Comparison of ENCODE assay signal across 15 cellular contexts in genomic region chr14:90782892-90783291, GRCh38. TPM values are rescaled to one million over a fixed set of nuclear protein-coding genes. Genes with fewer than 3 reads are reported as not detected.
DNase-seq lines count a peak whose midpoint lies in the region; ATAC-seq and TF ChIP-seq lines count a peak whose summit lies in the region.
"Had no signal": no experiment of that assay in that cellular context is flagged by ENCODE, and none has a peak within 500 bp of the region (broad histone marks: within the 10 kb centered on the region; RNA-seq: fewer than 3 reads in every experiment).

No MANE protein-coding gene starts in this region.

- H3K27ac Mint-ChIP-seq in activated naive CD8-positive, alpha-beta T cell treated with anti-CD3 and anti-CD28 coated beads, Interleukin-2, amount 10 ng/mL, durations not matched to agents 7 days and 5 days: no peak overlapping the region
- H3K27ac Mint-ChIP-seq in activated naive CD8-positive, alpha-beta T cell treated with anti-CD3 and anti-CD28 coated beads, Interleukin-2, amount 50 U/mL, for 24 hours: no peak overlapping the region
- no peak overlapping the region for H3K27ac Mint-ChIP-seq in osteocyte (ENCODE audit: unreplicated experiment)
- H3K27ac Mint-ChIP-seq: B cell; CD4-positive, alpha-beta T cell had no signal

- peaks cover 16 to 78% (median 66%) of the 10 kb centered on the region in 4 donors for H3K36me3 ChIP-seq in esophagus muscularis mucosa

- no peak for TF ChIP-seq CTCF in osteocyte (IDR thresholded peaks at IDR 0.05)
- no peak for TF ChIP-seq CTCF in esophagus muscularis mucosa (IDR thresholded peaks at IDR 0.05)
- TF ChIP-seq CTCF in GM13976 (IDR thresholded peaks at IDR 0.05; ENCODE audit: borderline replicate concordance, control extremely low read depth, extremely low read depth, insufficient read depth, missing control alignments): no peak

- H3K4me1 Mint-ChIP-seq in activated naive CD8-positive, alpha-beta T cell treated with anti-CD3 and anti-CD28 coated beads, Interleukin-2, amount 10 ng/mL, durations not matched to agents 7 days and 5 days: no peaks in the 10 kb centered on the region
- H3K4me1 Mint-ChIP-seq in activated naive CD8-positive, alpha-beta T cell treated with anti-CD3 and anti-CD28 coated beads, Interleukin-2, amount 50 U/mL, for 24 hours: no peaks in the 10 kb centered on the region
- no peaks in the 10 kb centered on the region for H3K4me1 Mint-ChIP-seq in osteocyte (ENCODE audit: unreplicated experiment)
- H3K4me1 Mint-ChIP-seq: B cell had no signal

- no peak for ATAC-seq in activated naive CD8-positive, alpha-beta T cell treated with anti-CD3 and anti-CD28 coated beads, Interleukin-2, amount 10 ng/mL, durations not matched to agents 7 days and 5 days (ENCODE audit: low read depth)
- ATAC-seq in activated naive CD8-positive, alpha-beta T cell treated with anti-CD3 and anti-CD28 coated beads, Interleukin-2, amount 50 U/mL, for 24 hours: no peak
- ATAC-seq: GM12878 had no signal

- H3K27me3 ChIP-seq in esophagus muscularis mucosa: no peaks in the 10 kb centered on the region

- in situ Hi-C loops in GM13976 (cut with MboI; ENCODE audit: low sequenced_read_pairs, unreplicated experiment): no loop called here

- no peak overlapping the region for H3K4me3 ChIP-seq in esophagus muscularis mucosa
- H3K4me3 ChIP-seq: GM12878, GM23248 had no signal

- no peaks in the 10 kb centered on the region for H3K36me3 Mint-ChIP-seq in activated naive CD8-positive, alpha-beta T cell treated with anti-CD3 and anti-CD28 coated beads, Interleukin-2, amount 10 ng/mL, durations not matched to agents 7 days and 5 days
- H3K36me3 Mint-ChIP-seq in activated naive CD8-positive, alpha-beta T cell treated with anti-CD3 and anti-CD28 coated beads, Interleukin-2, amount 50 U/mL, for 24 hours (ENCODE audit: low read depth): no peaks in the 10 kb centered on the region
- H3K36me3 Mint-ChIP-seq in osteocyte (ENCODE audit: unreplicated experiment): peaks cover 11% of the 10 kb centered on the region

- no peaks in the 10 kb centered on the region for H3K27me3 Mint-ChIP-seq in activated naive CD8-positive, alpha-beta T cell treated with anti-CD3 and anti-CD28 coated beads, Interleukin-2, amount 10 ng/mL, durations not matched to agents 7 days and 5 days
- no peaks in the 10 kb centered on the region for H3K27me3 Mint-ChIP-seq in activated naive CD8-positive, alpha-beta T cell treated with anti-CD3 and anti-CD28 coated beads, Interleukin-2, amount 50 U/mL, for 24 hours
- no peaks in the 10 kb centered on the region for H3K27me3 Mint-ChIP-seq in osteocyte (ENCODE audit: unreplicated experiment)
- H3K27me3 Mint-ChIP-seq: B cell; CD4-positive, alpha-beta T cell had no signal

- 75% methylated on average over 4 of the region's 4 CpGs for WGBS in esophagus muscularis mucosa

- H3K9me3 Mint-ChIP-seq in activated naive CD8-positive, alpha-beta T cell treated with anti-CD3 and anti-CD28 coated beads, Interleukin-2, amount 10 ng/mL, durations not matched to agents 7 days and 5 days: no peaks in the 10 kb centered on the region
- H3K9me3 Mint-ChIP-seq in activated naive CD8-positive, alpha-beta T cell treated with anti-CD3 and anti-CD28 coated beads, Interleukin-2, amount 50 U/mL, for 24 hours: no peaks in the 10 kb centered on the region
- no peaks in the 10 kb centered on the region for H3K9me3 Mint-ChIP-seq in osteocyte (ENCODE audit: unreplicated experiment)
- H3K9me3 Mint-ChIP-seq: CD4-positive, alpha-beta T cell had no signal

- TF ChIP-seq EP300 in esophagus muscularis mucosa (IDR thresholded peaks at IDR 0.05): no peak

- no peak overlapping the region for H3K27ac ChIP-seq in esophagus muscularis mucosa (replicated peaks in 1 of 4)
- H3K27ac ChIP-seq: GM23248 had no signal

- intact Hi-C loops in posterior vena cava (cut with DNase I): no loop called here
- intact Hi-C loops in esophagus muscularis mucosa (cut with DNase I): no loop called here

- TF ChIP-seq POLR2A in esophagus muscularis mucosa (IDR thresholded peaks at IDR 0.05; ENCODE audit: low read depth): no peak

- H3K9me3 ChIP-seq in esophagus muscularis mucosa: no peaks in the 10 kb centered on the region

- POLR2A ChIA-PET in activated naive CD8-positive, alpha-beta T cell treated with anti-CD3 and anti-CD28 coated beads, Interleukin-2, amount 10 ng/mL, durations not matched to agents 7 days and 5 days (lab: Charles Lee): interaction anchor here (0.7 kb wide), 1 partner anchor 114 kb away, joined by 3 read pairs; no protein-coding TSS in a partner anchor

- DNase-seq in activated naive CD8-positive, alpha-beta T cell treated with anti-CD3 and anti-CD28 coated beads, Interleukin-2, amount 10 ng/mL, durations not matched to agents 7 days and 5 days: peak; percentile 13
- no peak for DNase-seq in activated naive CD8-positive, alpha-beta T cell treated with anti-CD3 and anti-CD28 coated beads, Interleukin-2, amount 50 U/mL, for 24 hours
- DNase-seq in ecto neural progenitor cell (ENCODE audit: low spot score) (peak; percentile 23), posterior vena cava (ENCODE audit: low spot score) (peak; percentile 67), osteocyte (ENCODE audit: extremely low spot score, unreplicated experiment) (no peak), esophagus muscularis mucosa (ENCODE audit: extremely low spot score) (no peak), GM13976 (ENCODE audit: low spot score) (no peak)
- DNase-seq: C1 segment of cervical spinal cord; Calu3; CD4-positive, alpha-beta T cell; DMS79; GM23248; H7 had no signal

- H3K4me3 Mint-ChIP-seq in activated naive CD8-positive, alpha-beta T cell treated with anti-CD3 and anti-CD28 coated beads, Interleukin-2, amount 10 ng/mL, durations not matched to agents 7 days and 5 days: no peak overlapping the region
- no peak overlapping the region for H3K4me3 Mint-ChIP-seq in activated naive CD8-positive, alpha-beta T cell treated with anti-CD3 and anti-CD28 coated beads, Interleukin-2, amount 50 U/mL, for 24 hours
- H3K4me3 Mint-ChIP-seq in osteocyte (ENCODE audit: unreplicated experiment): no peak overlapping the region
- H3K4me3 Mint-ChIP-seq: B cell; CD4-positive, alpha-beta T cell had no signal

- H3K4me1 ChIP-seq in esophagus muscularis mucosa: peaks cover 0 to 6% (median 0%) of the 10 kb centered on the region in 4 donors

RNA-seq across cellular contexts. Expression of gene TTC7B, which starts 33.3 kb away (rescaled TPM):
- 1 to 10 TPM; 5.9 to 6.6 TPM for total RNA-seq in activated naive CD8-positive, alpha-beta T cell treated with anti-CD3 and anti-CD28 coated beads, Interleukin-2, amount 10 ng/mL, durations not matched to agents 7 days and 5 days
- total RNA-seq in posterior vena cava: 10 to 100 TPM; 60.5 to 75.7 TPM
- 43.2 and 44.7 TPM in 2 replicates for total RNA-seq in osteocyte
- 100 to 1,000 TPM in 2 of 4 donors, 10 to 100 TPM in 2; 54.4 to 148 (median 113) TPM for total RNA-seq in esophagus muscularis mucosa

Comparison
In these comparisons a context has a peak if more than half of its experiments do, and no peak if none do; other contexts are left out.
1. DNase-seq: peak in activated naive CD8-positive, alpha-beta T cell treated with anti-CD3 and anti-CD28 coated beads, Interleukin-2, amount 10 ng/mL, durations not matched to agents 7 days and 5 days (single experiment), ecto neural progenitor cell (single experiment) and posterior vena cava (single experiment); none in activated naive CD8-positive, alpha-beta T cell treated with anti-CD3 and anti-CD28 coated beads, Interleukin-2, amount 50 U/mL, for 24 hours (single experiment), osteocyte (single experiment), esophagus muscularis mucosa (single experiment) and GM13976 (single experiment).